In the genomic region with DNA sequence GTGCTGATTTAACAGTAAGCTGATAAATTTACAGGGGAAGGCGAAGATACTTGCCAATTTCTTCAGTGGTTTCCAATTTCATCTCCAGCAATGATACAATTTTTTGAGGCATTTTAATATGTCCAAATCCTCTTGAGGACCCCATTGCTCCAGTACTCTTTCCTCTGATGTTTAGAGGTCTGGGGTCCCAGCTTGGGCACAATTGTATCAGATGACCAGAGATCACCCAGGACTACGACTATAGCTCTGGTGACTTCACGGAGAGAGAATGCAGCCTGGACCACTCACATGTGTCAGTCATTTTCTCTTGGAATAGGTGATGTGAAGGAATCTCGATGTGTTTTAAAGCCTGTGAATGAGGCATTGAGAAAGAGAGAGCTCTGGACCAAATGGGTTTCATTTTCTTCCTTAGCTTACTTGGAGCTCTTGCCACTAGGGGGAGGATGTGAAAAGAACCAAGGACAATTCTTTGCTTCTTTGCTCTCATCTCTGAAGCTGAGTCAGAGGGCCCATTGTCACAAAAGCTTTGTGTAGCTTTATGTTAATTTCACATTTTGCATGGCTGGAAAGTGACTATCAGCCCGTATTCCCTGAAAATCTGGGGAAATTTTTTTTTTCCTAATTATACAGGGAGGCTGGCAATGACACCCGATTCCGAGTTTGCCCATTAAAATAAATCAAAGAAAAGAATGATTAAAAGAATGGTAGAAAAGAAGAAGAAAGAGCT, we compare ENCODE assay signal across 8 cellular contexts. TPM values are rescaled to one million over a fixed set of nuclear protein-coding genes. Genes with fewer than 3 reads are reported as not detected.
DNase-seq lines count a peak whose midpoint lies in the region; ATAC-seq lines count a peak whose summit lies in the region.

No MANE protein-coding gene starts in this region.

- H3K27ac ChIP-seq in rectal smooth muscle tissue (ENCODE audit: low read depth, low read length), result no peak overlapping the region

- DNase-seq in DMS 273 treated with DMSO at 0.1 percent for 48 hours (lab: John Stamatoyannopoulos, UW) (peak; percentile 4), NCI-H774 (lab: John Stamatoyannopoulos, UW) (peak; percentile 46), left cardiac atrium (no peak)
- no peak for DNase-seq in activated naive CD8-positive, alpha-beta T cell treated with anti-CD3 and anti-CD28 coated beads, Interleukin-2, amount 10 ng/mL, durations not matched to agents 7 days and 5 days

- H3K4me3 Mint-ChIP-seq in activated naive CD8-positive, alpha-beta T cell treated with anti-CD3 and anti-CD28 coated beads, Interleukin-2, amount 10 ng/mL, durations not matched to agents 7 days and 5 days, result peak overlapping the region; percentile 71

- H3K27ac Mint-ChIP-seq in activated naive CD8-positive, alpha-beta T cell treated with anti-CD3 and anti-CD28 coated beads, Interleukin-2, amount 10 ng/mL, durations not matched to agents 7 days and 5 days, result peak overlapping the region; percentile 27

- no peaks in the 10 kb centered on the region for H3K27me3 ChIP-seq in rectal smooth muscle tissue (ENCODE audit: control insufficient read depth, insufficient read depth, low read length)

- H3K9ac ChIP-seq in rectal smooth muscle tissue (ENCODE audit: low read length), result no peak overlapping the region

- no peaks in the 10 kb centered on the region for H3K4me1 ChIP-seq in rectal smooth muscle tissue (ENCODE audit: control insufficient read depth, insufficient read depth, low read length)

- POLR2A ChIA-PET in activated naive CD8-positive, alpha-beta T cell treated with anti-CD3 and anti-CD28 coated beads, Interleukin-2, amount 10 ng/mL, durations not matched to agents 7 days and 5 days (lab: Charles Lee), result interaction anchor here (0.8 kb wide), 1 partner anchor 11 kb away, joined by 3 read pairs; no protein-coding TSS in a partner anchor

- H3K9me3 Mint-ChIP-seq in activated naive CD8-positive, alpha-beta T cell treated with anti-CD3 and anti-CD28 coated beads, Interleukin-2, amount 10 ng/mL, durations not matched to agents 7 days and 5 days, result no peaks in the 10 kb centered on the region

- intact Hi-C loops in left cardiac atrium (cut with DNase I), result loop anchor here (5.0 to 10.0 kb wide), 4 partner anchors 429 to 524 kb away; no protein-coding TSS in a partner anchor

- ATAC-seq in GM19043 (IDR thresholded peaks at IDR 0.05; ENCODE audit: low read depth, unreplicated experiment) (peak; percentile 59), HG03378 (IDR thresholded peaks at IDR 0.05; ENCODE audit: unreplicated experiment) (peak; percentile 77), left cardiac atrium (peak; percentile 67 to 80), HG02970 (IDR thresholded peaks at IDR 0.05; ENCODE audit: low FRiP score, unreplicated experiment) (no peak)
- ATAC-seq in activated naive CD8-positive, alpha-beta T cell treated with anti-CD3 and anti-CD28 coated beads, Interleukin-2, amount 10 ng/mL, durations not matched to agents 7 days and 5 days (ENCODE audit: low read depth), result peak; percentile 75

- H3K36me3 Mint-ChIP-seq in activated naive CD8-positive, alpha-beta T cell treated with anti-CD3 and anti-CD28 coated beads, Interleukin-2, amount 10 ng/mL, durations not matched to agents 7 days and 5 days, result no peaks in the 10 kb centered on the region

- H3K4me1 Mint-ChIP-seq in activated naive CD8-positive, alpha-beta T cell treated with anti-CD3 and anti-CD28 coated beads, Interleukin-2, amount 10 ng/mL, durations not matched to agents 7 days and 5 days, result peaks cover 3% of the 10 kb centered on the region

- peaks cover 2% of the 10 kb centered on the region for H3K27me3 Mint-ChIP-seq in activated naive CD8-positive, alpha-beta T cell treated with anti-CD3 and anti-CD28 coated beads, Interleukin-2, amount 10 ng/mL, durations not matched to agents 7 days and 5 days

- peak overlapping the region; percentile 29 for H3K4me3 ChIP-seq in rectal smooth muscle tissue (ENCODE audit: low read length)

- no peaks in the 10 kb centered on the region for H3K36me3 ChIP-seq in rectal smooth muscle tissue (ENCODE audit: control insufficient read depth, insufficient read depth, low read length)

RNA-seq across cellular contexts. Expression of a gene that starts 6.7 kb away (rescaled TPM):
- total RNA-seq in activated naive CD8-positive, alpha-beta T cell treated with anti-CD3 and anti-CD28 coated beads, Interleukin-2, amount 10 ng/mL, durations not matched to agents 7 days and 5 days, result 10 to 100 TPM; 33.6 to 34.4 TPM
- total RNA-seq in left cardiac atrium, result 10 to 100 TPM; 25.9 to 30.4 TPM

Comparison
In these comparisons a context has a peak if more than half of its experiments do, and no peak if none do; other contexts are left out.
1. DNase-seq: peak in DMS 273 treated with DMSO at 0.1 percent for 48 hours (single experiment) and NCI-H774 (single experiment); none in activated naive CD8-positive, alpha-beta T cell treated with anti-CD3 and anti-CD28 coated beads, Interleukin-2, amount 10 ng/mL, durations not matched to agents 7 days and 5 days (single experiment) and left cardiac atrium (single experiment).